In the genomic region with DNA sequence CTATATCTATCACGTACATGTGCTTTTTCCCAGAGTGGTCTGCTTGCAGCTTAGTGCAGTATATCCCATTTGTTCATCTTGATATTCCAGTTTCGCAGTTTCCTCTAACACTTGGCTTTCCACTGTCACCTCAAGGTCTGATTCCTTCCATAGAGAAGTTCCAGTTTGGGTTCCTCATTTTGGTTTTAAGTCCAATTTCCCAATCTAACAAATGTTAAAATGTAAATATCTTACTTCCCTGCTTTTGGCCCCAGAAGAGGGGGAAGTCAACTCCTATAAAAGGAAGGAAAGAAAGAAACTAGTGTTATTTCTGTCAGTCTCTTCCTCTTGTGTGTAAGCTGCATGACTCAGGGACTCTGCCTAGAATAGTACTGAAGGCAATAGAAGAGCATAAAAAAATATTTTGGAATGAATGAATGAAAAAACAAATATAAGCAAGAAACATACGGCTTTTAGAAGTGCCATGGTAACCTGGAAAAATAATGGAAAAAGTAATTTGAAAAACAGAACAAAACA, we compare ENCODE assay signal across 22 cellular contexts.
DNase-seq lines count a peak whose midpoint lies in the region; ATAC-seq, FAIRE-seq and TF ChIP-seq lines count a peak whose summit lies in the region.
"Had no signal": no experiment of that assay in that cellular context is flagged by ENCODE, and none has a peak within 500 bp of the region (broad histone marks: within the 10 kb centered on the region; RNA-seq: fewer than 3 reads in every experiment).

No MANE protein-coding gene starts in this region.

- TF ChIP-seq CTCF in NB4 (IDR thresholded peaks at IDR 0.05; ENCODE audit: low read depth, low read length) (no peak), D721Med (IDR thresholded peaks at IDR 0.05; ENCODE audit: insufficient read depth, missing control alignments) (no peak), tibial artery (IDR thresholded peaks at IDR 0.05) (no peak)

- H3K27me3 ChIP-seq in naive thymus-derived CD4-positive, alpha-beta T cell (ENCODE audit: control insufficient read depth in 2 of 2, insufficient read depth in 2 of 2, low read length in 2 of 2) = no peaks in the 10 kb centered on the region
- no peaks in the 10 kb centered on the region for H3K27me3 ChIP-seq in tibial artery
- H3K27me3 ChIP-seq: BE2C, Peyer's patch had no signal

- H3K4me3 ChIP-seq in NB4 (ENCODE audit: low read depth, low read length) (no peak overlapping the region), tibial artery (no peak overlapping the region)
- no peak overlapping the region for H3K4me3 ChIP-seq in naive thymus-derived CD4-positive, alpha-beta T cell (ENCODE audit: low read length)
- H3K4me3 ChIP-seq: Peyer's patch had no signal

- TF ChIP-seq POLR2A in NB4 (IDR thresholded peaks at IDR 0.05; ENCODE audit: extremely low read depth, insufficient read length) = no peak

- POLR2A ChIA-PET in naive thymus-derived CD4-positive, alpha-beta T cell (lab: Charles Lee) = no interaction called here

- peaks cover 0 to 2% (median 0%) of the 10 kb centered on the region in 5 donors for H3K27me3 Mint-ChIP-seq in naive thymus-derived CD4-positive, alpha-beta T cell
- H3K27me3 Mint-ChIP-seq in stimulated activated naive CD8-positive, alpha-beta T cell treated with anti-CD3 and anti-CD28 coated beads, Interleukin-15, amount 100 ng/mL, for 72 hours = no peaks in the 10 kb centered on the region

- peak; percentile 53 for ATAC-seq in naive thymus-derived CD4-positive, alpha-beta T cell
- ATAC-seq in stimulated activated naive CD8-positive, alpha-beta T cell treated with anti-CD3 and anti-CD28 coated beads, Interleukin-15, amount 100 ng/mL, for 72 hours = no peak
- ATAC-seq: Right ventricle myocardium inferior, SK-N-SH treated with all-trans-retinoic acid at 6 μM for 48 hours had no signal

- peak; percentile 51 for DNase-seq in GF-D8 (lab: John Stamatoyannopoulos, UW)
- DNase-seq in NB4 (ENCODE audit: low read depth) = peak; percentile 1
- DNase-seq in SIG-M5 (lab: John Stamatoyannopoulos, UW) = peak; percentile 66
- DNase-seq in naive thymus-derived CD4-positive, alpha-beta T cell = no peak
- no peak for DNase-seq in D721Med (ENCODE audit: insufficient read length, low spot score)
- no peak for DNase-seq in posterior vena cava (ENCODE audit: low spot score)
- no peak for DNase-seq in tibial artery
- no peak for DNase-seq in stimulated activated naive CD8-positive, alpha-beta T cell treated with anti-CD3 and anti-CD28 coated beads, Interleukin-15, amount 100 ng/mL, for 72 hours
- DNase-seq: BE2C; DND-41; NCI-H1092; NCI-H1694; NCI-H2107; NCI-H2227 treated with DMSO at 0.1 percent for 48 hours; NCI-H524 treated with DMSO at 0.1 percent for 48 hours; NK-92 treated with Interleukin-12 subunit alpha and Interleukin-12 subunit beta, amount 100 ng/mL, for 24 hours; Peyer's patch had no signal

- no peaks in the 10 kb centered on the region for H3K9me3 ChIP-seq in naive thymus-derived CD4-positive, alpha-beta T cell (ENCODE audit: control insufficient read depth in 2 of 3, low read length in 3 of 3)
- H3K9me3 ChIP-seq in tibial artery = peaks cover 0 to 9% (median 7%) of the 10 kb centered on the region in 3 donors
- H3K9me3 ChIP-seq: BE2C had no signal

- CTCF ChIA-PET in naive thymus-derived CD4-positive, alpha-beta T cell (lab: Charles Lee) = no interaction called here

- no peaks in the 10 kb centered on the region for H3K36me3 ChIP-seq in naive thymus-derived CD4-positive, alpha-beta T cell (ENCODE audit: control insufficient read depth in 2 of 3, insufficient read depth in 3 of 3, low read length in 3 of 3)
- no peaks in the 10 kb centered on the region for H3K36me3 ChIP-seq in tibial artery
- H3K36me3 ChIP-seq: BE2C, Peyer's patch had no signal

- H3K4me3 Mint-ChIP-seq in naive thymus-derived CD4-positive, alpha-beta T cell = no peak overlapping the region
- H3K4me3 Mint-ChIP-seq in stimulated activated naive CD8-positive, alpha-beta T cell treated with anti-CD3 and anti-CD28 coated beads, Interleukin-15, amount 100 ng/mL, for 72 hours = no peak overlapping the region
- H3K4me3 Mint-ChIP-seq: T-helper 1 cell treated with Interleukin-12 subunit alpha and Interleukin-12 subunit beta and Interleukin-4 antibody, amounts not matched to agents 30 μg/mL and 1 μg/mL, for 36 hours had no signal

- no peak overlapping the region for H3K27ac Mint-ChIP-seq in naive thymus-derived CD4-positive, alpha-beta T cell
- no peak overlapping the region for H3K27ac Mint-ChIP-seq in stimulated activated naive CD8-positive, alpha-beta T cell treated with anti-CD3 and anti-CD28 coated beads, Interleukin-15, amount 100 ng/mL, for 72 hours
- H3K27ac Mint-ChIP-seq: T-helper 1 cell treated with Interleukin-12 subunit alpha and Interleukin-12 subunit beta and Interleukin-4 antibody, amounts not matched to agents 30 μg/mL and 1 μg/mL, for 36 hours had no signal

- no peak for FAIRE-seq in D721Med (lab: Jason Lieb, UNC)
- FAIRE-seq: H1, TTC549 had no signal

- no peak overlapping the region for H3K27ac ChIP-seq in naive thymus-derived CD4-positive, alpha-beta T cell (ENCODE audit: low read depth, low read length)
- H3K27ac ChIP-seq in tibial artery = no peak overlapping the region
- H3K27ac ChIP-seq: Peyer's patch had no signal

- peaks cover 0 to 2% (median 0%) of the 10 kb centered on the region in 5 donors for H3K36me3 Mint-ChIP-seq in naive thymus-derived CD4-positive, alpha-beta T cell

- peaks cover 0 to 18% (median 0%) of the 10 kb centered on the region in 7 donors for H3K4me1 Mint-ChIP-seq in naive thymus-derived CD4-positive, alpha-beta T cell
- H3K4me1 Mint-ChIP-seq in stimulated activated naive CD8-positive, alpha-beta T cell treated with anti-CD3 and anti-CD28 coated beads, Interleukin-15, amount 100 ng/mL, for 72 hours = no peaks in the 10 kb centered on the region

- no peaks in the 10 kb centered on the region for H3K4me1 ChIP-seq in naive thymus-derived CD4-positive, alpha-beta T cell (ENCODE audit: control insufficient read depth in 2 of 2, insufficient read depth in 2 of 2, low read length in 2 of 2)
- no peaks in the 10 kb centered on the region for H3K4me1 ChIP-seq in tibial artery
- H3K4me1 ChIP-seq: BE2C, Peyer's patch had no signal

- intact Hi-C loops in naive thymus-derived CD4-positive, alpha-beta T cell (cut with micrococcal nuclease) = no loop called here
- intact Hi-C loops in posterior vena cava (cut with DNase I) = no loop called here
- intact Hi-C loops in tibial artery (cut with DNase I; ENCODE audit: low total_unique reads) = no loop called here

- H3K9me3 Mint-ChIP-seq in naive thymus-derived CD4-positive, alpha-beta T cell = peaks cover 0 to 16% (median 4%) of the 10 kb centered on the region in 11 donors
- peaks cover 7 to 13% of the 10 kb centered on the region in 2 donors for H3K9me3 Mint-ChIP-seq in stimulated activated naive CD8-positive, alpha-beta T cell treated with anti-CD3 and anti-CD28 coated beads, Interleukin-15, amount 100 ng/mL, for 72 hours

Comparison
In these comparisons a context has a peak if more than half of its experiments do, and no peak if none do; other contexts are left out.
1. DNase-seq: peak in GF-D8 (single experiment), NB4 (single experiment) and SIG-M5 (single experiment); none in naive thymus-derived CD4-positive, alpha-beta T cell (0 of 9), D721Med (single experiment), posterior vena cava (single experiment), tibial artery (0 of 2) and stimulated activated naive CD8-positive, alpha-beta T cell treated with anti-CD3 and anti-CD28 coated beads, Interleukin-15, amount 100 ng/mL, for 72 hours (0 of 2).